15 cellular contexts compared by ENCODE assay signal in genomic region chr10:110170142-110170887, GRCh38. TPM values are rescaled to one million over a fixed set of nuclear protein-coding genes. Genes with fewer than 3 reads are reported as not detected.
A peak's percentile ranks its signal among the peaks of the same experiment; 100 is the strongest.
DNase-seq lines count a peak whose midpoint lies in the region; ATAC-seq and TF ChIP-seq lines count a peak whose summit lies in the region.
"Had no signal": no experiment of that assay in that cellular context is flagged by ENCODE, and none has a peak within 500 bp of the region (broad histone marks: within the 10 kb centered on the region; RNA-seq: fewer than 3 reads in every experiment).

No MANE protein-coding gene starts in this region.

- intact Hi-C loops in left ventricle myocardium inferior (cut with micrococcal nuclease) (no loop called here), sciatic nerve (cut with DNase I) (no loop called here)

- TF ChIP-seq CTCF in left ventricle myocardium inferior (IDR thresholded peaks at IDR 0.05; ENCODE audit: borderline replicate concordance), result no peak

- H3K27me3 ChIP-seq in H7 (ENCODE audit: control insufficient read depth, insufficient read depth, low read length), result peaks cover 93% of the 10 kb centered on the region
- peaks cover 3% of the 10 kb centered on the region; the same call in 1 of the 2 replicates for H3K27me3 ChIP-seq in SJSA1 (replicated peaks)
- peaks cover 37% of the 10 kb centered on the region for H3K27me3 ChIP-seq in left ventricle myocardium inferior (ENCODE audit: low read depth)

- ATAC-seq in sciatic nerve, result peak; percentile 28
- ATAC-seq: activated CD4-positive, alpha-beta T cell treated with anti-CD3 and anti-CD28 coated beads for 36 hours; left lobe of liver had no signal

- no peak overlapping the region for H3K4me3 ChIP-seq in H7 (ENCODE audit: insufficient read depth, low read depth, low read length)
- no peak overlapping the region for H3K4me3 ChIP-seq in SJSA1
- H3K4me3 ChIP-seq in left ventricle myocardium inferior, result peak overlapping the region; percentile 22
- H3K4me3 ChIP-seq: esophagus squamous epithelium had no signal

- H3K27ac ChIP-seq in SJSA1 (no peak overlapping the region), left ventricle myocardium inferior (replicated peaks) (peak overlapping the region; percentile 82)
- H3K27ac ChIP-seq: esophagus squamous epithelium had no signal

- DNase-seq in H7 (peak; percentile 32), SJSA1 (ENCODE audit: low read depth in 1 of 2, low spot score in 2 of 2) (peak; percentile 41 to 51), left ventricle myocardium inferior (no peak), sciatic nerve (ENCODE audit: low spot score) (no peak), NCI-H748 treated with DMSO at 0.1 percent for 48 hours (lab: John Stamatoyannopoulos, UW) (no peak), UCSD-AML1 (lab: John Stamatoyannopoulos, UW; ENCODE audit: unreplicated experiment) (no peak), NCI-H187 (lab: John Stamatoyannopoulos, UW) (no peak)
- DNase-seq: activated CD4-positive, alpha-beta T cell treated with anti-CD3 and anti-CD28 coated beads for 36 hours; activated gamma-delta T cell treated with Interleukin-2 at 50 U/mL for 16 hours; central memory CD4-positive, alpha-beta T cell; effector CD8-positive, alpha-beta T cell; esophagus squamous epithelium; NCI-H1105 treated with DMSO at 0.1 percent for 48 hours; NCI-H82 had no signal

- H3K36me3 ChIP-seq in H7 (replicated peaks; ENCODE audit: control insufficient read depth, insufficient read depth, low read length), result no peaks in the 10 kb centered on the region
- no peaks in the 10 kb centered on the region for H3K36me3 ChIP-seq in SJSA1
- no peaks in the 10 kb centered on the region for H3K36me3 ChIP-seq in left ventricle myocardium inferior
- H3K36me3 ChIP-seq: esophagus squamous epithelium had no signal

- H3K4me1 ChIP-seq in SJSA1 (replicated peaks) (peaks cover 12% of the 10 kb centered on the region), left ventricle myocardium inferior (peaks cover 37% of the 10 kb centered on the region)

- H3K9me3 ChIP-seq in SJSA1 (replicated peaks) (no peaks in the 10 kb centered on the region), left ventricle myocardium inferior (replicated peaks) (no peaks in the 10 kb centered on the region)
- H3K9me3 ChIP-seq: esophagus squamous epithelium had no signal

RNA-seq across cellular contexts. Expression of gene MXI1, which starts 37.1 kb away (rescaled TPM):
- 9.2 and 10.3 TPM in 2 replicates for total RNA-seq in H7 (2014; rRNA removed; shearing (Covaris generic))
- total RNA-seq in SJSA1 (2014; rRNA removed; shearing (Covaris generic)), result 1.4 and 4.3 TPM in 2 replicates
- 60.0 TPM for total RNA-seq in left ventricle myocardium inferior
- 72.2 TPM for total RNA-seq in sciatic nerve

Comparison
In these comparisons a context has a peak if more than half of its experiments do, and no peak if none do; other contexts are left out.
1. DNase-seq: peak in H7 (single experiment) and SJSA1 (2 of 2); none in left ventricle myocardium inferior (single experiment), sciatic nerve (single experiment), NCI-H748 treated with DMSO at 0.1 percent for 48 hours (single experiment), UCSD-AML1 (single experiment) and NCI-H187 (0 of 2).